11 cellular contexts compared by ENCODE assay signal in the genomic region with DNA sequence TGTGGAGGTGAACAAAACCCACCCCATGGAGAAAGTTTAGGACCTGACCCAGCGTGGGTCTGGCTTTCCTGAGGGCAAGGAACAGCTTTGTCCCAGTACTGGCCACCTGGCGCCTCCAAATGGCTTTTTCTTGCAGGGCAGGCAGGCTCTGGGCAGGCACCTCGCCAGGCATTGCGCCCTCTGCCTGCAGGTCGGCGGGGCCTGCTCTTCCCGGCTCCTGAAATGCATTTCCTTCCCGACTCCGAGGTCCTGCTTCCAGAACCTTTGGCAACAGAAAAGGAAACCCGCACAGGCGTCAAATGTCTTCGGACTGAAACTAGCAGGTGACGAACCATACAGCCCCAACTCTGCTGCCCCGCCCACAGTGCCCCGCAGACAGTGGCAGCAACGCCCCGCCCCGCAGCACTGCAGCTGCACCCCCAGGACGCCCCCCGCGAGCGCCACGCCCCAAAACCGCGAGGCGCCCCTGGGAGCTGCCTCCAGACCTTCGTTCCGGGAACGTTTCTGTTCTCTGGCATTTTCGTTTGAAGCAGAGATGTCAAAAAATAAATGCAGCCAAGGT.
DNase-seq lines count a peak whose midpoint lies in the region; ATAC-seq and TF ChIP-seq lines count a peak whose summit lies in the region.
"Had no signal": no experiment of that assay in that cellular context is flagged by ENCODE, and none has a peak within 500 bp of the region (broad histone marks: within the 10 kb centered on the region; RNA-seq: fewer than 3 reads in every experiment).

No MANE protein-coding gene starts in this region.

- H3K27me3 Mint-ChIP-seq in Calu3 (ENCODE audit: unreplicated experiment) = no peaks in the 10 kb centered on the region

- no peak overlapping the region for H3K4me2 ChIP-seq in OCI-LY7 (ENCODE audit: low read length)

- H3K36me3 ChIP-seq in OCI-LY7 (ENCODE audit: insufficient read depth, low read length) = no peaks in the 10 kb centered on the region
- H3K36me3 ChIP-seq: sigmoid colon had no signal

- no peak overlapping the region for H3K4me3 ChIP-seq in OCI-LY7 (ENCODE audit: low read depth, low read length, poor library complexity, severe bottlenecking)
- H3K4me3 ChIP-seq: sigmoid colon had no signal

- CTCF ChIA-PET in OCI-LY7 (lab: Charles Lee; ENCODE audit: unreplicated experiment) (no interaction called here), Calu3 (lab: Charles Lee) (no interaction called here)

- no peak overlapping the region for H3K27ac Mint-ChIP-seq in Calu3 (ENCODE audit: unreplicated experiment)

- H3K9me2 ChIP-seq in OCI-LY7 (ENCODE audit: insufficient read depth, low read length) = no peaks in the 10 kb centered on the region

- no peaks in the 10 kb centered on the region for H4K20me1 ChIP-seq in OCI-LY7 (ENCODE audit: insufficient read depth, low read length)

- TF ChIP-seq CTCF in OCI-LY7 (conservative IDR thresholded peaks at IDR 0.05; ENCODE audit: low read length) (peak; percentile 32; the same call in 1 of the 2 replicates), Calu3 (IDR thresholded peaks at IDR 0.05; ENCODE audit: unreplicated experiment) (no peak)

- H3K27ac ChIP-seq in OCI-LY7 (ENCODE audit: low read depth, low read length, poor library complexity, severe bottlenecking) = no peak overlapping the region
- H3K27ac ChIP-seq: sigmoid colon had no signal

- H3K9me3 ChIP-seq in OCI-LY7 (ENCODE audit: low read length) = no peaks in the 10 kb centered on the region
- H3K9me3 ChIP-seq: sigmoid colon had no signal

- no peaks in the 10 kb centered on the region for H3K79me2 ChIP-seq in OCI-LY7 (ENCODE audit: insufficient read depth, low read depth, low read length)

- peak; percentile 53 for DNase-seq in AG08396 (ENCODE audit: low spot score)
- peak; percentile 39 for DNase-seq in ELR (ENCODE audit: low read depth)
- no peak for DNase-seq in OCI-LY7 (ENCODE audit: low spot score)
- peak; percentile 28 for DNase-seq in iPS DF 4.7 (ENCODE audit: extremely low read depth, low spot score)
- no peak for DNase-seq in NCI-H2081 treated with DMSO at 0.1 percent for 48 hours (lab: John Stamatoyannopoulos, UW)
- DNase-seq in Calu3 = no peak
- DNase-seq: DMS79 treated with DMSO at 0.1 percent for 48 hours, NCI-H1417 treated with DMSO at 0.1 percent for 48 hours, sigmoid colon had no signal

- H3K9me3 Mint-ChIP-seq in Calu3 (ENCODE audit: low read depth, unreplicated experiment) = peaks cover 4% of the 10 kb centered on the region

- BruUV-seq in OCI-LY7 (replicated peaks; lab: Mats Ljungman, UMichigan) (no TSS peak), Calu3 (replicated peaks; lab: Mats Ljungman, UMichigan) (no TSS peak)

- ATAC-seq in HG02981 (IDR thresholded peaks at IDR 0.05; ENCODE audit: unreplicated experiment) = no peak
- ATAC-seq in HG03565 (IDR thresholded peaks at IDR 0.05; ENCODE audit: unreplicated experiment) = no peak

- no peaks in the 10 kb centered on the region for H3K36me3 Mint-ChIP-seq in Calu3 (ENCODE audit: insufficient read depth, unreplicated experiment)

- intact Hi-C loops in OCI-LY7 (cut with micrococcal nuclease; ENCODE audit: unreplicated experiment) = no loop called here
- intact Hi-C loops in Calu3 (cut with micrococcal nuclease; ENCODE audit: unreplicated experiment) = no loop called here

- no peaks in the 10 kb centered on the region for H3K4me1 ChIP-seq in OCI-LY7 (ENCODE audit: insufficient read depth, low read length, poor library complexity, severe bottlenecking)
- H3K4me1 ChIP-seq: sigmoid colon had no signal

- no peaks in the 10 kb centered on the region for H3K4me1 Mint-ChIP-seq in Calu3 (ENCODE audit: low read depth, unreplicated experiment)

- POLR2A ChIA-PET in OCI-LY7 (lab: Charles Lee) = interaction anchor here (0.7 kb wide), 1 partner anchor 52 kb away, joined by 3 read pairs; no protein-coding TSS in a partner anchor

- H3K4me3 Mint-ChIP-seq in Calu3 (ENCODE audit: low read depth, unreplicated experiment) = no peak overlapping the region

- no peak overlapping the region for H2AFZ ChIP-seq in OCI-LY7 (ENCODE audit: low read length)

Comparison
In these comparisons a context has a peak if more than half of its experiments do, and no peak if none do; other contexts are left out.
1. DNase-seq: peak in AG08396 (single experiment), ELR (single experiment) and iPS DF 4.7 (single experiment); none in OCI-LY7 (single experiment), NCI-H2081 treated with DMSO at 0.1 percent for 48 hours (single experiment) and Calu3 (single experiment).